17 cellular contexts compared by ENCODE assay signal in the genomic region with DNA sequence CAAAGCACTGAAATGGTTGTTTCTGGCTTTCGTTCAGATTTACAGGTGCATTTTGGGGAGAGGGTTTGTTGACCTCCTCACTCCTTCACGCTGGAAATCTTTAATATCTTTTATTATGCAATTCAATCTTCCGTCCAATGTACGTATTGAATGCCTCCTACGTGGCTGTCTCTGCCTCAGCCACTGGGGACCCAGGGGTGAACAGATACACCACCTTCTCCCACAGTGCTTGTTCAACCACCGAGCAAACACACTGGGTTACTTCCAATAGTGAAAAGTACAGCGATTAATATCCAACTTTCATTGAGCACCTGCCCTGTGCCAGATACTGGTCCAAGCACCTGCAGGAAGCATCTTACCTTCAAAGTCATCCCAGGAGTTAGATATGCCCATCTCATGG. TPM values are rescaled to one million over a fixed set of nuclear protein-coding genes. Genes with fewer than 3 reads are reported as not detected.
DNase-seq lines count a peak whose midpoint lies in the region; ATAC-seq and TF ChIP-seq lines count a peak whose summit lies in the region.
"Had no signal": no experiment of that assay in that cellular context is flagged by ENCODE, and none has a peak within 500 bp of the region (broad histone marks: within the 10 kb centered on the region; RNA-seq: fewer than 3 reads in every experiment).

No MANE protein-coding gene starts in this region.

- H3K9ac ChIP-seq in DND-41 (ENCODE audit: low read depth, low read length): no peak overlapping the region
- H3K9ac ChIP-seq: GM23248 had no signal

- no peak overlapping the region for H3K4me3 ChIP-seq in DND-41 (ENCODE audit: low read depth in 1 of 2, low read length in 2 of 2)
- H3K4me3 ChIP-seq: GM23248 had no signal

- H3K4me1 ChIP-seq in DND-41 (ENCODE audit: insufficient read depth, low read length): peaks cover 4% of the 10 kb centered on the region; the same call in 1 of the 2 replicates

- ATAC-seq in DND-41 (ENCODE audit: insufficient read depth, low read depth): peak; percentile 54; the same call in 1 of the 3 replicates

- no peak overlapping the region for H3K27ac ChIP-seq in DND-41 (ENCODE audit: low read length)
- peak overlapping the region; percentile 21 for H3K27ac ChIP-seq in KOPT-K1 (ENCODE audit: low read depth, low read length, poor library complexity, severe bottlenecking)
- H3K27ac ChIP-seq: GM23248 had no signal

- no peaks in the 10 kb centered on the region for H3K27me3 Mint-ChIP-seq in activated CD4-positive, alpha-beta T cell treated with anti-CD3 and anti-CD28 coated beads, Interleukin-2, amount 10 ng/mL, durations not matched to agents 7 days and 5 days
- no peaks in the 10 kb centered on the region for H3K27me3 Mint-ChIP-seq in osteocyte (ENCODE audit: unreplicated experiment)
- H3K27me3 Mint-ChIP-seq: CD4-positive, alpha-beta memory T cell had no signal

- no peaks in the 10 kb centered on the region for H3K9me3 Mint-ChIP-seq in activated CD4-positive, alpha-beta T cell treated with anti-CD3 and anti-CD28 coated beads, Interleukin-2, amount 10 ng/mL, durations not matched to agents 7 days and 5 days
- H3K9me3 Mint-ChIP-seq in osteocyte (ENCODE audit: unreplicated experiment): peaks cover 9% of the 10 kb centered on the region

- H3K36me3 ChIP-seq in DND-41 (ENCODE audit: insufficient read depth, low read length): no peaks in the 10 kb centered on the region
- H3K36me3 ChIP-seq in KOPT-K1 (ENCODE audit: insufficient read depth, low read length): no peaks in the 10 kb centered on the region

- POLR2A ChIA-PET in activated CD4-positive, alpha-beta T cell treated with anti-CD3 and anti-CD28 coated beads, Interleukin-2, amount 10 ng/mL, durations not matched to agents 7 days and 5 days (lab: Charles Lee): no interaction called here

- no peak overlapping the region for H3K4me2 ChIP-seq in DND-41 (ENCODE audit: insufficient read depth, low read length)

- H3K4me3 Mint-ChIP-seq in activated CD4-positive, alpha-beta T cell treated with anti-CD3 and anti-CD28 coated beads, Interleukin-2, amount 10 ng/mL, durations not matched to agents 7 days and 5 days: no peak overlapping the region
- no peak overlapping the region for H3K4me3 Mint-ChIP-seq in osteocyte (ENCODE audit: unreplicated experiment)
- H3K4me3 Mint-ChIP-seq: CD4-positive, alpha-beta memory T cell had no signal

- no peaks in the 10 kb centered on the region for H3K9me3 ChIP-seq in DND-41 (ENCODE audit: insufficient read depth, low read length, severe bottlenecking)
- H3K9me3 ChIP-seq in KOPT-K1 (ENCODE audit: insufficient read depth, low read length, poor library complexity, severe bottlenecking): no peaks in the 10 kb centered on the region

- peak overlapping the region; percentile 68 for H3K27ac Mint-ChIP-seq in activated CD4-positive, alpha-beta T cell treated with anti-CD3 and anti-CD28 coated beads, Interleukin-2, amount 10 ng/mL, durations not matched to agents 7 days and 5 days
- no peak overlapping the region for H3K27ac Mint-ChIP-seq in osteocyte (ENCODE audit: unreplicated experiment)
- H3K27ac Mint-ChIP-seq: CD4-positive, alpha-beta memory T cell had no signal

- no peaks in the 10 kb centered on the region for H4K20me1 ChIP-seq in DND-41 (ENCODE audit: insufficient read depth, low read length)

- H2AFZ ChIP-seq in DND-41 (ENCODE audit: low read depth, low read length): no peak overlapping the region
- H2AFZ ChIP-seq: GM23248 had no signal

- DNase-seq in activated CD4-positive, alpha-beta T cell treated with anti-CD3 and anti-CD28 coated beads, Interleukin-2, amount 10 ng/mL, durations not matched to agents 7 days and 5 days: no peak
- DNase-seq in activated CD4-positive, alpha-beta T cell treated with anti-CD3 and anti-CD28 coated beads for 4 hours: no peak
- DNase-seq in DND-41: no peak
- no peak for DNase-seq in osteocyte (ENCODE audit: extremely low spot score, unreplicated experiment)
- DNase-seq in SW480 (ENCODE audit: low spot score): no peak
- DNase-seq: C1 segment of cervical spinal cord; Calu3; CD4-positive, alpha-beta memory T cell; COR-L47; DMS53; DMS79 treated with DMSO at 0.1 percent for 48 hours; GM23248; H7; HCEC 1CT had no signal

- no peaks in the 10 kb centered on the region for H3K27me3 ChIP-seq in DND-41 (ENCODE audit: insufficient read depth, low read length, poor library complexity)

- peaks cover 8% of the 10 kb centered on the region for H3K4me1 Mint-ChIP-seq in activated CD4-positive, alpha-beta T cell treated with anti-CD3 and anti-CD28 coated beads, Interleukin-2, amount 10 ng/mL, durations not matched to agents 7 days and 5 days
- no peaks in the 10 kb centered on the region for H3K4me1 Mint-ChIP-seq in osteocyte (ENCODE audit: unreplicated experiment)
- H3K4me1 Mint-ChIP-seq: CD4-positive, alpha-beta memory T cell had no signal

- CTCF ChIA-PET in activated CD4-positive, alpha-beta T cell treated with anti-CD3 and anti-CD28 coated beads, Interleukin-2, amount 10 ng/mL, durations not matched to agents 7 days and 5 days (lab: Charles Lee): no interaction called here

- H3K79me2 ChIP-seq in DND-41 (ENCODE audit: insufficient read depth, low read length): no peaks in the 10 kb centered on the region

- peaks cover 3% of the 10 kb centered on the region for H3K36me3 Mint-ChIP-seq in activated CD4-positive, alpha-beta T cell treated with anti-CD3 and anti-CD28 coated beads, Interleukin-2, amount 10 ng/mL, durations not matched to agents 7 days and 5 days (ENCODE audit: low read depth)
- H3K36me3 Mint-ChIP-seq in osteocyte (ENCODE audit: unreplicated experiment): no peaks in the 10 kb centered on the region
- H3K36me3 Mint-ChIP-seq: CD4-positive, alpha-beta memory T cell had no signal

- no peak for TF ChIP-seq CTCF in DND-41 (IDR thresholded peaks at IDR 0.05; ENCODE audit: borderline replicate concordance, extremely low read depth, low read length, poor library complexity, severe bottlenecking)
- TF ChIP-seq CTCF in osteocyte (IDR thresholded peaks at IDR 0.05): no peak

RNA-seq across cellular contexts. Expression of a gene that starts 52.1 kb away (rescaled TPM):
- total RNA-seq in activated CD4-positive, alpha-beta T cell treated with anti-CD3 and anti-CD28 coated beads, Interleukin-2, amount 10 ng/mL, durations not matched to agents 7 days and 5 days: not detected
- not detected in 2 replicates for total RNA-seq in osteocyte
- total RNA-seq: A673; Calu3; CD4-positive, alpha-beta memory T cell; GM23248; H1; H7 had no signal
